ENCODE assay signal across 20 cellular contexts in genomic region chr3:10631224-10631623, GRCh38.
DNase-seq lines count a peak whose midpoint lies in the region; ATAC-seq, FAIRE-seq and TF ChIP-seq lines count a peak whose summit lies in the region.
"Had no signal": no experiment of that assay in that cellular context is flagged by ENCODE, and none has a peak within 500 bp of the region (broad histone marks: within the 10 kb centered on the region; RNA-seq: fewer than 3 reads in every experiment).

No MANE protein-coding gene starts in this region.

- no peak overlapping the region for H3K4me2 ChIP-seq in HepG2 (ENCODE audit: low read depth, low read length)
- H3K4me2 ChIP-seq: A549; BLaER1 treated with 17β-estradiol and CSF1 and Interleukin-3, amounts not matched to agents 10 nM and 100 nM had no signal

- no TSS peak for BruUV-seq in HepG2 (replicated peaks; lab: Mats Ljungman, UMichigan)

- H2AFZ ChIP-seq in HepG2 (ENCODE audit: low read length) = no peak overlapping the region

- no peak overlapping the region for H3K4me3 ChIP-seq in HepG2 (replicated peaks in 1 of 3; ENCODE audit: insufficient read depth in 1 of 3, low read depth in 2 of 3, low read length in 3 of 3)
- H3K4me3 ChIP-seq in right lobe of liver = no peak overlapping the region
- H3K4me3 ChIP-seq in spleen = no peak overlapping the region
- H3K4me3 ChIP-seq: A549; BLaER1 treated with 17β-estradiol and CSF1 and Interleukin-3, amounts not matched to agents 10 nM and 100 nM had no signal

- ATAC-seq in HepG2 (no peak), right lobe of liver (no peak), left lobe of liver (no peak)
- ATAC-seq: A549; CD8-positive, alpha-beta T cell had no signal

- TF ChIP-seq RAD21 in HepG2 (CRISPR knock-in tag; IDR thresholded peaks at IDR 0.05) = no peak

- H3K9me3 ChIP-seq in HepG2 (ENCODE audit: low read length) = no peaks in the 10 kb centered on the region
- no peaks in the 10 kb centered on the region for H3K9me3 ChIP-seq in right lobe of liver
- peaks cover 0 to 5% (median 1%) of the 10 kb centered on the region in 8 donors for H3K9me3 ChIP-seq in spleen
- H3K9me3 ChIP-seq: A549, Caco-2 had no signal

- in situ Hi-C loops in HepG2 (cut with HindIII; ENCODE audit: extremely low pct_ligation_motif_present, low pct_unique_long_range_greater_than_20kb) = no loop called here

- CTCF ChIA-PET in HepG2 (lab: Yijun Ruan, JAX; ENCODE audit: low intra/inter-chr PET ratio, low total read pairs) = no interaction called here

- FAIRE-seq in HepG2 (lab: Jason Lieb, UNC) = no peak
- FAIRE-seq: A549, D721Med, G401.6, GM12891 had no signal

- H3K9ac ChIP-seq in HepG2 (ENCODE audit: insufficient read depth, low read depth, low read length) = no peak overlapping the region
- H3K9ac ChIP-seq: BLaER1 treated with 17β-estradiol and CSF1 and Interleukin-3, amounts not matched to agents 10 nM and 100 nM had no signal

- no peak overlapping the region for H3K27ac ChIP-seq in HepG2 (ENCODE audit: extremely low read length, insufficient read depth, low read length)
- H3K27ac ChIP-seq in right lobe of liver = no peak overlapping the region
- no peak overlapping the region for H3K27ac ChIP-seq in spleen
- H3K27ac ChIP-seq: 22Rv1; A549; BLaER1 treated with 17β-estradiol and CSF1 and Interleukin-3, amounts not matched to agents 10 nM and 100 nM; C4-2B had no signal

- DNase-seq in activated effector memory CD4-positive, alpha-beta T cell treated with anti-CD3 and anti-CD28 coated beads, Interleukin-2, amount 50 U/mL, for 16 hours = peak; percentile 16
- no peak for DNase-seq in activated effector memory CD4-positive, alpha-beta T cell treated with Interleukin-2 at 50 U/mL for 16 hours
- no peak for DNase-seq in HepG2 (ENCODE audit: low spot score)
- DNase-seq in right lobe of liver = no peak
- peak; percentile 10 for DNase-seq in spleen
- no peak for DNase-seq in left lobe of liver (ENCODE audit: low spot score)
- DNase-seq: AML-193; Caco-2; Calu3; CD4-positive, alpha-beta T cell; CD8-positive, alpha-beta T cell; DMS79 treated with DMSO at 0.1 percent for 48 hours; GF-D8 had no signal

- intact Hi-C loops in HepG2 (cut with micrococcal nuclease; ENCODE audit: unreplicated experiment) = no loop called here
- intact Hi-C loops in right lobe of liver (cut with DNase I) = no loop called here
- intact Hi-C loops in spleen (cut with DNase I; ENCODE audit: low total_unique reads) = no loop called here

- TF ChIP-seq EP300 in HepG2 (IDR thresholded peaks at IDR 0.05; ENCODE audit: low read depth in 2 of 2, low read length in 2 of 2) (no peak), HepG2 (CRISPR knock-in tag; IDR thresholded peaks at IDR 0.05; ENCODE audit: borderline replicate concordance) (no peak)

- H3K27me3 ChIP-seq in HepG2 (ENCODE audit: control insufficient read depth in 1 of 2, insufficient read depth in 2 of 2, low read length in 2 of 2) (peaks cover 0 to 2% of the 10 kb centered on the region in 2 experiments; a peak in 1 of 5 replicates), right lobe of liver (no peaks in the 10 kb centered on the region), spleen (replicated peaks in 1 of 7) (peaks cover 0 to 36% (median 0%) of the 10 kb centered on the region in 7 donors)
- H3K27me3 ChIP-seq: BLaER1 treated with 17β-estradiol and CSF1 and Interleukin-3, amounts not matched to agents 10 nM and 100 nM had no signal

- TF ChIP-seq POLR2A in HepG2 (IDR thresholded peaks at IDR 0.05; ENCODE audit: insufficient read depth in 1 of 2, low read depth in 2 of 2, low read length in 2 of 2) (no peak), right lobe of liver (IDR thresholded peaks at IDR 0.05) (no peak), spleen (IDR thresholded peaks at IDR 0.05) (no peak)

- no peaks in the 10 kb centered on the region for H3K79me2 ChIP-seq in HepG2 (ENCODE audit: insufficient read depth, low read length)

- TF ChIP-seq CTCF in HepG2 (CRISPR knock-in tag; IDR thresholded peaks at IDR 0.05) (no peak), right lobe of liver (IDR thresholded peaks at IDR 0.05) (no peak), spleen (IDR thresholded peaks at IDR 0.05 in 8 of 11, conservative IDR thresholded peaks at IDR 0.05 in 3 of 11) (no peak)

- 0 out of 2 replicates have a peak, but pooled peaks cover 7% of the 10 kb centered on the region for H3K4me1 ChIP-seq in HepG2 (ENCODE audit: insufficient read depth, low read length)
- no peaks in the 10 kb centered on the region for H3K4me1 ChIP-seq in right lobe of liver
- H3K4me1 ChIP-seq in spleen = no peaks in the 10 kb centered on the region
- H3K4me1 ChIP-seq: A549; BLaER1 treated with 17β-estradiol and CSF1 and Interleukin-3, amounts not matched to agents 10 nM and 100 nM; Caco-2 had no signal

- H3K36me3 ChIP-seq in HepG2 (replicated peaks in 1 of 2; ENCODE audit: control insufficient read depth in 1 of 2, insufficient read depth in 2 of 2, low read length in 2 of 2) (no peaks in the 10 kb centered on the region), right lobe of liver (no peaks in the 10 kb centered on the region), spleen (no peaks in the 10 kb centered on the region)
- H3K36me3 ChIP-seq: BLaER1 treated with 17β-estradiol and CSF1 and Interleukin-3, amounts not matched to agents 10 nM and 100 nM had no signal

- POLR2A ChIA-PET in HepG2 (lab: Yijun Ruan, JAX) = no interaction called here

- no peaks in the 10 kb centered on the region for H4K20me1 ChIP-seq in HepG2 (ENCODE audit: insufficient read depth, low read length)
- H4K20me1 ChIP-seq: BLaER1 treated with 17β-estradiol and CSF1 and Interleukin-3, amounts not matched to agents 10 nM and 100 nM had no signal

- WGBS in HepG2 (ENCODE audit: low lambda C conversion rate) = 89% methylated on average over 1 of the region's 1 CpG
- 93% methylated on average over 1 of the region's 1 CpG for WGBS in right lobe of liver (ENCODE audit: insufficient coverage, low coverage, low lambda C conversion rate, missing lambda C conversion rate)
- 85 to 98% (median 88%) methylated on average over 1 of the region's 1 CpG for WGBS in spleen, 5 donors

TF ChIP-seq in HepG2, 621 proteins besides CTCF, POLR2A, EP300 and RAD21:
- TF ChIP-seq ZNF629 (CRISPR knock-in tag; conservative IDR thresholded peaks at IDR 0.05) (peak; percentile 62), ZFP36L2 (CRISPR knock-in tag; IDR thresholded peaks at IDR 0.05) (no peak), GTF3A (CRISPR knock-in tag; conservative IDR thresholded peaks at IDR 0.05) (no peak), ZNF446 (CRISPR knock-in tag; IDR thresholded peaks at IDR 0.05) (no peak), ZNF354B (CRISPR knock-in tag; IDR thresholded peaks at IDR 0.05) (no peak), ZBTB43 (CRISPR knock-in tag; conservative IDR thresholded peaks at IDR 0.05) (no peak)

Comparison
In these comparisons a context has a peak if more than half of its experiments do, and no peak if none do; other contexts are left out.
1. DNase-seq: peak in activated effector memory CD4-positive, alpha-beta T cell treated with anti-CD3 and anti-CD28 coated beads, Interleukin-2, amount 50 U/mL, for 16 hours (single experiment) and spleen (single experiment); none in activated effector memory CD4-positive, alpha-beta T cell treated with Interleukin-2 at 50 U/mL for 16 hours (single experiment), HepG2 (single experiment), right lobe of liver (0 of 3) and left lobe of liver (single experiment).